In genomic region chr3:45545476-45545875, GRCh38 we compare ENCODE assay signal across 2 cellular contexts.
A peak's percentile ranks its signal among the peaks of the same experiment; 100 is the strongest.
TF ChIP-seq lines count a peak whose summit lies in the region.

No MANE protein-coding gene starts in this region.

TF ChIP-seq in GM12878, 131 proteins besides CTCF, POLR2A, EP300 and RAD21:
- TF ChIP-seq SUZ12 (IDR thresholded peaks at IDR 0.05; ENCODE audit: unreplicated experiment): no peak
- TF ChIP-seq PKNOX1 (IDR thresholded peaks at IDR 0.05): 0 out of 2 replicates have a peak, but pooled peaks have one; percentile 22
- 0 out of 2 replicates have a peak, but pooled peaks have one; percentile 39 for TF ChIP-seq TCF3 (IDR thresholded peaks at IDR 0.05; ENCODE audit: borderline replicate concordance, insufficient read depth, low read depth, low read length)

TF ChIP-seq in liver, 16 proteins besides CTCF, POLR2A, EP300 and RAD21 (continued from another document):
- no peak for TF ChIP-seq ZBTB33 (IDR thresholded peaks at IDR 0.05)
TF ChIP-seq in liver: peak in this region for 1.
